10 cellular contexts compared by ENCODE assay signal in the genomic region with DNA sequence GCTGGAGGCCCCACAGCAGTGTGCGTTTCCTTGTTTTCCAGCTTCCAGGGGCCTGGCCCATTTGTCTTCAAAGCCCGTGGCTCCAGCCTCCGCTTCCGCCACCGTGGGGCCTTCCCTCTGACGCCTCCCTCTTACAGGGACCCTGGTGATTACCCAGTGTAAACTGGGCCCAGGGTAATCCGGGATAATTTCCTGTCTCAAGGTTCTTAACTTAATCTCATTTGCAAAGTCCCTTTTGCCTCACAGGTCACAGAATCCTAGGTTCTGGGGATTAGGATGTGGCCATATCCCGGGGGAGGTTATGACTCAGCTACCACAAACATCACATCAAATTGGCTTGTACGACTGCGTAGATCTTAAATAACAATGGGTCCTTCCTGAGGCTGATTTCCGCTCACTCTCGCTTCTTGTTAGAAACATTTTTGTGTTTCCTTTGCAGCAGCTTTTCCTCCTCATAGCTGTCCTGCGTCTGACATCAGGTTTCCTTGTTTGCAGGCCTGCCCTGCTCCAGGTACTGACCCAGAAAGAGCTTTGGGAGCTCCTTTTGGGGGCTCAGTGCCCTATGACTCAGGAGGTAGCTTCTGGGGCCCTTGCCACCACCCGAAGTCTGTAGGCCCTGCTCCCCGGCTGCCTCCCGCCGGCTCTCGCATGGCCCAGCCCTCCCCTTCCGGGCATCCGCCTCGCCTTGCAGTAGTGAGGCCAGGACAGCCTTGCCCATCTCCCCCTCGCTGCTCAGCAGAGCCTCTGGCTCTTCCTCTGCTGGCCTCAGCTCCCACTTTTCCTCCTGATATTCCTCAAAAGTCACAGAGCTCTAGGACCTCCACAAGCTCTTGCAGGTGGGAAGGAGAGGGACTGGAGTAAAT.
DNase-seq lines count a peak whose midpoint lies in the region; ATAC-seq and TF ChIP-seq lines count a peak whose summit lies in the region.
"Had no signal": no experiment of that assay in that cellular context is flagged by ENCODE, and none has a peak within 500 bp of the region (broad histone marks: within the 10 kb centered on the region; RNA-seq: fewer than 3 reads in every experiment).

No MANE protein-coding gene starts in this region.

- H3K4me1 ChIP-seq in colonic mucosa: no peaks in the 10 kb centered on the region
- H3K4me1 ChIP-seq in right lobe of liver: no peaks in the 10 kb centered on the region
- H3K4me1 ChIP-seq in upper lobe of left lung: peaks cover 5 to 18% (median 9%) of the 10 kb centered on the region in 4 donors

- WGBS in right lobe of liver (ENCODE audit: insufficient coverage, low coverage, low lambda C conversion rate, missing lambda C conversion rate): 69% methylated on average over 16 of the region's 22 CpGs
- 65 to 70% methylated on average over 22 of the region's 22 CpGs for WGBS in upper lobe of left lung, 2 donors

- ATAC-seq in right lobe of liver: peak; percentile 73 to 86 (median 76)
- peak in 1 of 2 donors; percentile 58 for ATAC-seq in upper lobe of left lung (ENCODE audit: low FRiP score in 2 of 2)

- H3K27me3 Mint-ChIP-seq in activated T-helper 1 cell treated with anti-CD3 and anti-CD28 coated beads, Interleukin-12 subunit alpha, Interleukin-12 subunit beta, Interleukin-2, Interleukin-4 antibody, amounts not matched to agents 30 ng/mL and 10 ng/mL and 1 ng/mL, durations not matched to agents 14 hours and 24 hours and 36 hours (ENCODE audit: insufficient read depth): no peaks in the 10 kb centered on the region

- H3K9ac ChIP-seq in colonic mucosa (ENCODE audit: low read depth in 2 of 2, low read length in 2 of 2): no peak overlapping the region

- TF ChIP-seq POLR2A in right lobe of liver (IDR thresholded peaks at IDR 0.05) (no peak), upper lobe of left lung (IDR thresholded peaks at IDR 0.05) (no peak)

- H3K4me3 Mint-ChIP-seq in activated T-helper 1 cell treated with anti-CD3 and anti-CD28 coated beads, Interleukin-12 subunit alpha, Interleukin-12 subunit beta, Interleukin-2, Interleukin-4 antibody, amounts not matched to agents 30 ng/mL and 10 ng/mL and 1 ng/mL, durations not matched to agents 14 hours and 24 hours and 36 hours: no peak overlapping the region

- intact Hi-C loops in colonic mucosa (cut with DNase I) (no loop called here), right lobe of liver (cut with DNase I) (no loop called here)
- intact Hi-C loops in activated T-helper 1 cell treated with anti-CD3 and anti-CD28 coated beads, Interleukin-12 subunit alpha, Interleukin-12 subunit beta, Interleukin-2, Interleukin-4 antibody, amounts not matched to agents 30 ng/mL and 10 ng/mL and 1 ng/mL, durations not matched to agents 14 hours and 24 hours and 36 hours (cut with micrococcal nuclease): no loop called here

- no peaks in the 10 kb centered on the region for H3K27me3 ChIP-seq in colonic mucosa
- H3K27me3 ChIP-seq in right lobe of liver: no peaks in the 10 kb centered on the region
- no peaks in the 10 kb centered on the region for H3K27me3 ChIP-seq in upper lobe of left lung

- no peaks in the 10 kb centered on the region for H3K4me1 Mint-ChIP-seq in activated T-helper 1 cell treated with anti-CD3 and anti-CD28 coated beads, Interleukin-12 subunit alpha, Interleukin-12 subunit beta, Interleukin-2, Interleukin-4 antibody, amounts not matched to agents 30 ng/mL and 10 ng/mL and 1 ng/mL, durations not matched to agents 14 hours and 24 hours and 36 hours (ENCODE audit: low read depth)

- no peak overlapping the region for H3K27ac Mint-ChIP-seq in activated T-helper 1 cell treated with anti-CD3 and anti-CD28 coated beads, Interleukin-12 subunit alpha, Interleukin-12 subunit beta, Interleukin-2, Interleukin-4 antibody, amounts not matched to agents 30 ng/mL and 10 ng/mL and 1 ng/mL, durations not matched to agents 14 hours and 24 hours and 36 hours

- H3K36me3 ChIP-seq in colonic mucosa (no peaks in the 10 kb centered on the region), right lobe of liver (no peaks in the 10 kb centered on the region), upper lobe of left lung (no peaks in the 10 kb centered on the region)

- H3K4me3 ChIP-seq in colonic mucosa: no peak overlapping the region
- no peak overlapping the region for H3K4me3 ChIP-seq in right lobe of liver
- no peak overlapping the region for H3K4me3 ChIP-seq in upper lobe of left lung

- TF ChIP-seq CTCF in colonic mucosa (IDR thresholded peaks at IDR 0.05) (no peak), right lobe of liver (IDR thresholded peaks at IDR 0.05) (no peak), upper lobe of left lung (IDR thresholded peaks at IDR 0.05) (no peak)

- H3K9me3 ChIP-seq in colonic mucosa: no peaks in the 10 kb centered on the region
- H3K9me3 ChIP-seq in right lobe of liver: no peaks in the 10 kb centered on the region
- H3K9me3 ChIP-seq in upper lobe of left lung: peaks cover 0 to 6% (median 1%) of the 10 kb centered on the region in 4 donors

- no peaks in the 10 kb centered on the region for H3K36me3 Mint-ChIP-seq in activated T-helper 1 cell treated with anti-CD3 and anti-CD28 coated beads, Interleukin-12 subunit alpha, Interleukin-12 subunit beta, Interleukin-2, Interleukin-4 antibody, amounts not matched to agents 30 ng/mL and 10 ng/mL and 1 ng/mL, durations not matched to agents 14 hours and 24 hours and 36 hours (ENCODE audit: low read depth)

- TF ChIP-seq EP300 in upper lobe of left lung (IDR thresholded peaks at IDR 0.05): peak in 1 of 4 donors; percentile 24

- H3K27ac ChIP-seq in colonic mucosa: peak overlapping the region; percentile 66
- no peak overlapping the region for H3K27ac ChIP-seq in right lobe of liver
- peak overlapping the region; percentile 42 to 87 (median 64) for H3K27ac ChIP-seq in upper lobe of left lung
- H3K27ac ChIP-seq: epithelial cell of prostate had no signal

- DNase-seq in NCI-H82 treated with DMSO at 0.1 percent for 48 hours (lab: John Stamatoyannopoulos, UW; ENCODE audit: unreplicated experiment): peak; percentile 90
- DNase-seq in colonic mucosa: peak; percentile 14
- peak in 2 of 3 donors; percentile 44 for DNase-seq in right lobe of liver
- peak; percentile 21 to 64 for DNase-seq in upper lobe of left lung
- DNase-seq in T-helper 2 cell: no peak
- no peak for DNase-seq in NCI-H187 (lab: John Stamatoyannopoulos, UW)
- DNase-seq in NCI-H146 treated with DMSO at 0.1 percent for 48 hours (lab: John Stamatoyannopoulos, UW; ENCODE audit: unreplicated experiment): no peak
- DNase-seq in activated T-helper 1 cell treated with anti-CD3 and anti-CD28 coated beads, Interleukin-12 subunit alpha, Interleukin-12 subunit beta, Interleukin-2, Interleukin-4 antibody, amounts not matched to agents 30 ng/mL and 10 ng/mL and 1 ng/mL, durations not matched to agents 14 hours and 24 hours and 36 hours (ENCODE audit: low spot score): no peak
- DNase-seq: NCI-H146 had no signal

- H3K9me3 Mint-ChIP-seq in activated T-helper 1 cell treated with anti-CD3 and anti-CD28 coated beads, Interleukin-12 subunit alpha, Interleukin-12 subunit beta, Interleukin-2, Interleukin-4 antibody, amounts not matched to agents 30 ng/mL and 10 ng/mL and 1 ng/mL, durations not matched to agents 14 hours and 24 hours and 36 hours: peaks cover 4% of the 10 kb centered on the region

Comparison
In these comparisons a context has a peak if more than half of its experiments do, and no peak if none do; other contexts are left out.
1. DNase-seq: peak in NCI-H82 treated with DMSO at 0.1 percent for 48 hours (single experiment), colonic mucosa (single experiment), right lobe of liver (2 of 3) and upper lobe of left lung (2 of 2); none in T-helper 2 cell (0 of 5), NCI-H187 (0 of 2), NCI-H146 treated with DMSO at 0.1 percent for 48 hours (single experiment) and activated T-helper 1 cell treated with anti-CD3 and anti-CD28 coated beads, Interleukin-12 subunit alpha, Interleukin-12 subunit beta, Interleukin-2, Interleukin-4 antibody, amounts not matched to agents 30 ng/mL and 10 ng/mL and 1 ng/mL, durations not matched to agents 14 hours and 24 hours and 36 hours (single experiment).
2. H3K27ac ChIP-seq: peak in colonic mucosa (single experiment) and upper lobe of left lung (4 of 4); none in right lobe of liver (0 of 3).